33 cellular contexts compared by ENCODE assay signal in genomic region chr15:96540283-96540682, GRCh38.
DNase-seq lines count a peak whose midpoint lies in the region; ATAC-seq and TF ChIP-seq lines count a peak whose summit lies in the region.
"Had no signal": no experiment of that assay in that cellular context is flagged by ENCODE, and none has a peak within 500 bp of the region (broad histone marks: within the 10 kb centered on the region; RNA-seq: fewer than 3 reads in every experiment).

No MANE protein-coding gene starts in this region.

- no peaks in the 10 kb centered on the region for H3K9me2 ChIP-seq in SK-N-SH

- H3K79me2 ChIP-seq in SK-N-SH (ENCODE audit: insufficient read depth), result no peaks in the 10 kb centered on the region

- H3K4me3 ChIP-seq in SK-N-SH (ENCODE audit: low read depth in 2 of 2, low read length in 1 of 2), result no peak overlapping the region
- H3K4me3 ChIP-seq: A549; BLaER1; BLaER1 treated with 17β-estradiol and CSF1 and Interleukin-3, amounts not matched to agents 10 nM and 100 nM had no signal

- CTCF ChIA-PET in SK-N-SH (lab: Yijun Ruan, JAX), result no interaction called here

- no peaks in the 10 kb centered on the region for H3F3A ChIP-seq in SK-N-SH (replicated peaks; ENCODE audit: insufficient read depth)

- ATAC-seq in SK-N-SH treated with all-trans-retinoic acid at 6 μM for 48 hours (no peak), HG03159 (IDR thresholded peaks at IDR 0.05; ENCODE audit: unreplicated experiment) (no peak), GM21737 (IDR thresholded peaks at IDR 0.05; ENCODE audit: unreplicated experiment) (no peak)
- ATAC-seq: A549; CD8-positive, alpha-beta T cell had no signal

- no peaks in the 10 kb centered on the region for H3K27me3 ChIP-seq in SK-N-SH (ENCODE audit: insufficient read depth)
- H3K27me3 ChIP-seq: BLaER1; BLaER1 treated with 17β-estradiol and CSF1 and Interleukin-3, amounts not matched to agents 10 nM and 100 nM had no signal

- POLR2A ChIA-PET in SK-N-SH (lab: Yijun Ruan, JAX), result no interaction called here

- H3K4me1 ChIP-seq in SK-N-SH (ENCODE audit: control insufficient read depth in 1 of 2, insufficient read depth in 2 of 2, low read depth in 1 of 2, low read length in 1 of 2), result peaks cover 0 to 2% of the 10 kb centered on the region in 2 experiments; a peak in 2 of 4 replicates
- H3K4me1 ChIP-seq: A549; BLaER1; BLaER1 treated with 17β-estradiol and CSF1 and Interleukin-3, amounts not matched to agents 10 nM and 100 nM; Caco-2 had no signal

- no peak overlapping the region; a peak in 1 of 4 replicates for H3K27ac ChIP-seq in SK-N-SH (ENCODE audit: low read depth in 2 of 2, low read length in 1 of 2)
- H3K27ac ChIP-seq: 22Rv1; A549; BLaER1; BLaER1 treated with 17β-estradiol and CSF1 and Interleukin-3, amounts not matched to agents 10 nM and 100 nM; C4-2B had no signal

- no peaks in the 10 kb centered on the region for H3K9me3 ChIP-seq in SK-N-SH
- H3K9me3 ChIP-seq: A549; BE2C; BLaER1; BLaER1 treated with 17β-estradiol and CSF1 and Interleukin-3, amounts not matched to agents 10 nM and 100 nM; Caco-2 had no signal

- H3K9ac ChIP-seq in SK-N-SH, result no peak overlapping the region
- H3K9ac ChIP-seq: BLaER1; BLaER1 treated with 17β-estradiol and CSF1 and Interleukin-3, amounts not matched to agents 10 nM and 100 nM had no signal

- WGBS in SK-N-SH (ENCODE audit: low lambda C conversion rate), result 5% methylated on average over 7 of the region's 7 CpGs

- no peak overlapping the region for H2AFZ ChIP-seq in SK-N-SH (ENCODE audit: low read depth)

- DNase-seq in DMS114 treated with DMSO at 0.1 percent for 48 hours (lab: John Stamatoyannopoulos, UW; ENCODE audit: unreplicated experiment), result peak; percentile 49
- peak; percentile 59 for DNase-seq in SK-N-DZ (ENCODE audit: low spot score)
- DNase-seq in SK-N-SH, result peak; percentile 16
- DNase-seq in kidney glomerular epithelial cell (lab: John Stamatoyannopoulos, UW), result no peak
- no peak for DNase-seq in inferior parietal cortex (ENCODE audit: extremely low spot score)
- DNase-seq: 8988T; ACHN; AML-193; BE2C; C1 segment of cervical spinal cord; Caco-2; Calu3; CD4-positive, alpha-beta memory T cell; CD4-positive, alpha-beta T cell; CD4-positive, CD25-positive, alpha-beta regulatory T cell; CD8-positive, alpha-beta memory T cell; CD8-positive, alpha-beta T cell; COR-L47; DMS 273 treated with DMSO at 0.1 percent for 48 hours; DMS153; DMS53; DMS79; DMS79 treated with DMSO at 0.1 percent for 48 hours; DND-41; EL had no signal

- no peak overlapping the region for H3K4me2 ChIP-seq in SK-N-SH
- H3K4me2 ChIP-seq: A549; BLaER1; BLaER1 treated with 17β-estradiol and CSF1 and Interleukin-3, amounts not matched to agents 10 nM and 100 nM had no signal

- H4K20me1 ChIP-seq in SK-N-SH (ENCODE audit: insufficient read depth), result no peaks in the 10 kb centered on the region
- H4K20me1 ChIP-seq: BLaER1; BLaER1 treated with 17β-estradiol and CSF1 and Interleukin-3, amounts not matched to agents 10 nM and 100 nM had no signal

- peak in 1 of 2 experiments; percentile 39; a peak in 1 of 4 replicates for TF ChIP-seq EP300 in SK-N-SH (IDR thresholded peaks at IDR 0.05; ENCODE audit: borderline replicate concordance in 1 of 2, low read depth in 1 of 2, low read length in 1 of 2)

- H3K36me3 ChIP-seq in SK-N-SH (replicated peaks in 1 of 2; ENCODE audit: control insufficient read depth in 1 of 2, insufficient read depth in 2 of 2, low read length in 1 of 2), result no peaks in the 10 kb centered on the region
- H3K36me3 ChIP-seq: BE2C; BLaER1; BLaER1 treated with 17β-estradiol and CSF1 and Interleukin-3, amounts not matched to agents 10 nM and 100 nM had no signal

- TF ChIP-seq RAD21 in SK-N-SH (IDR thresholded peaks at IDR 0.05; ENCODE audit: low read length), result no peak

- no peak for TF ChIP-seq CTCF in SK-N-SH (IDR thresholded peaks at IDR 0.05)

TF ChIP-seq in SK-N-SH, 30 proteins besides CTCF, POLR2A, EP300 and RAD21:
- TF ChIP-seq USF2 (IDR thresholded peaks at IDR 0.05; ENCODE audit: borderline replicate concordance, low read depth, low read length) (no peak), GATA2 (CRISPR knock-in tag; IDR thresholded peaks at IDR 0.05) (peak; percentile 84)

TF ChIP-seq in SK-N-SH treated with all-trans-retinoic acid at 6 μM for 48 hours, 23 proteins besides CTCF, POLR2A, EP300 and RAD21:
- no peak for TF ChIP-seq ESRRG (CRISPR knock-in tag; IDR thresholded peaks at IDR 0.05)
- TF ChIP-seq TCF4 (CRISPR knock-in tag; IDR thresholded peaks at IDR 0.05; ENCODE audit: borderline replicate concordance), result peak; percentile 42; the same call in 1 of the 2 replicates

Comparison
In these comparisons a context has a peak if more than half of its experiments do, and no peak if none do; other contexts are left out.
1. DNase-seq: peak in DMS114 treated with DMSO at 0.1 percent for 48 hours (single experiment), SK-N-DZ (single experiment) and SK-N-SH (single experiment); none in kidney glomerular epithelial cell (single experiment) and inferior parietal cortex (single experiment).